ENCODE assay signal across 10 cellular contexts in genomic region chr12:14577344-14577743, GRCh38. TPM values are rescaled to one million over a fixed set of nuclear protein-coding genes. Genes with fewer than 3 reads are reported as not detected.
DNase-seq lines count a peak whose midpoint lies in the region; ATAC-seq and TF ChIP-seq lines count a peak whose summit lies in the region.
"Had no signal": no experiment of that assay in that cellular context is flagged by ENCODE, and none has a peak within 500 bp of the region (broad histone marks: within the 10 kb centered on the region; RNA-seq: fewer than 3 reads in every experiment).

No MANE protein-coding gene starts in this region.

- peak; percentile 13 for DNase-seq in GM12864 (ENCODE audit: low read depth)
- peak; percentile 31 for DNase-seq in NCI-H226
- DNase-seq in kidney glomerular epithelial cell (lab: John Stamatoyannopoulos, UW): peak; percentile 21
- no peak for DNase-seq in NCI-H1694 treated with DMSO at 0.1 percent for 48 hours (lab: John Stamatoyannopoulos, UW)
- DNase-seq in GM13976 (ENCODE audit: low spot score): no peak
- no peak for DNase-seq in sciatic nerve (ENCODE audit: low spot score)
- DNase-seq in iPS-NIHi7 (ENCODE audit: extremely low spot score): no peak
- DNase-seq: activated CD4-positive, CD25-positive, alpha-beta regulatory T cell; HFFc6 had no signal

- intact Hi-C loops in sciatic nerve (cut with DNase I): no loop called here

- TF ChIP-seq CTCF in GM12864 (IDR thresholded peaks at IDR 0.05; ENCODE audit: low read depth, low read length, missing control alignments) (no peak), GM13976 (IDR thresholded peaks at IDR 0.05; ENCODE audit: borderline replicate concordance, control extremely low read depth, extremely low read depth, insufficient read depth, missing control alignments) (no peak)

- ATAC-seq in HG02610 (IDR thresholded peaks at IDR 0.05; ENCODE audit: unreplicated experiment) (peak; percentile 79), sciatic nerve (no peak)

- no peak overlapping the region for H3K4me3 ChIP-seq in GM12864 (ENCODE audit: low read depth, low read length)

- in situ Hi-C loops in GM13976 (cut with MboI; ENCODE audit: low sequenced_read_pairs, unreplicated experiment): no loop called here

RNA-seq across cellular contexts. Expression of gene PLBD1, which starts 9.7 kb away (rescaled TPM):
- total RNA-seq in sciatic nerve: 17.1 TPM
- total RNA-seq: HFFc6 had no signal

Comparison
In these comparisons a context has a peak if more than half of its experiments do, and no peak if none do; other contexts are left out.
1. DNase-seq: peak in GM12864 (single experiment), NCI-H226 (single experiment) and kidney glomerular epithelial cell (single experiment); none in NCI-H1694 treated with DMSO at 0.1 percent for 48 hours (single experiment), GM13976 (single experiment), sciatic nerve (single experiment) and iPS-NIHi7 (single experiment).